17 cellular contexts compared by ENCODE assay signal in genomic region chr2:151156431-151156830, GRCh38.
"Had no signal": no experiment of that assay in that cellular context is flagged by ENCODE, and none has a peak within 500 bp of the region (broad histone marks: within the 10 kb centered on the region; RNA-seq: fewer than 3 reads in every experiment).

No MANE protein-coding gene starts in this region.

- H3K27me3 ChIP-seq: tibial nerve, uterus had no signal

- H3K36me3 ChIP-seq: tibial nerve, uterus had no signal

- H3K27ac ChIP-seq: coronary artery, foreskin keratinocyte, tibial nerve, uterus had no signal

- H3K4me3 ChIP-seq: coronary artery, tibial nerve, uterus had no signal

- H3K4me3 Mint-ChIP-seq: activated CD8-positive, alpha-beta memory T cell treated with anti-CD3 and anti-CD28 coated beads, Interleukin-2, amount 10 ng/mL, durations not matched to agents 7 days and 5 days; activated naive CD4-positive, alpha-beta T cell treated with anti-CD3 and anti-CD28 coated beads, Interleukin-2, amount 10 ng/mL, durations not matched to agents 7 days and 5 days; natural killer cell treated with Interleukin-12 subunit alpha and Interleukin-12 subunit beta and Interleukin-15 and Interleukin-18, amount 100 ng/mL, for 72 hours had no signal

- H3K9me3 Mint-ChIP-seq: activated naive CD4-positive, alpha-beta T cell treated with anti-CD3 and anti-CD28 coated beads, Interleukin-2, amount 10 ng/mL, durations not matched to agents 7 days and 5 days; natural killer cell treated with Interleukin-12 subunit alpha and Interleukin-12 subunit beta and Interleukin-15 and Interleukin-18, amount 100 ng/mL, for 72 hours had no signal

- H3K4me1 ChIP-seq: tibial nerve, uterus had no signal

- H3K36me3 Mint-ChIP-seq: activated CD8-positive, alpha-beta memory T cell treated with anti-CD3 and anti-CD28 coated beads, Interleukin-2, amount 10 ng/mL, durations not matched to agents 7 days and 5 days; activated naive CD4-positive, alpha-beta T cell treated with anti-CD3 and anti-CD28 coated beads, Interleukin-2, amount 10 ng/mL, durations not matched to agents 7 days and 5 days; natural killer cell treated with Interleukin-12 subunit alpha and Interleukin-12 subunit beta and Interleukin-15 and Interleukin-18, amount 100 ng/mL, for 72 hours had no signal

- H3K27ac Mint-ChIP-seq: activated CD8-positive, alpha-beta memory T cell treated with anti-CD3 and anti-CD28 coated beads, Interleukin-2, amount 10 ng/mL, durations not matched to agents 7 days and 5 days; activated naive CD4-positive, alpha-beta T cell treated with anti-CD3 and anti-CD28 coated beads, Interleukin-2, amount 10 ng/mL, durations not matched to agents 7 days and 5 days; natural killer cell treated with Interleukin-12 subunit alpha and Interleukin-12 subunit beta and Interleukin-15 and Interleukin-18, amount 100 ng/mL, for 72 hours had no signal

- H3K4me1 Mint-ChIP-seq: activated CD8-positive, alpha-beta memory T cell treated with anti-CD3 and anti-CD28 coated beads, Interleukin-2, amount 10 ng/mL, durations not matched to agents 7 days and 5 days; activated naive CD4-positive, alpha-beta T cell treated with anti-CD3 and anti-CD28 coated beads, Interleukin-2, amount 10 ng/mL, durations not matched to agents 7 days and 5 days had no signal

- ATAC-seq: activated CD8-positive, alpha-beta memory T cell treated with anti-CD3 and anti-CD28 coated beads, Interleukin-2, amount 10 ng/mL, durations not matched to agents 7 days and 5 days; esophagus mucosa; foreskin keratinocyte; natural killer cell treated with Interleukin-12 subunit alpha and Interleukin-12 subunit beta and Interleukin-15 and Interleukin-18, amount 100 ng/mL, for 72 hours had no signal

- DNase-seq: activated CD4-positive, CD25-positive, alpha-beta regulatory T cell treated with anti-CD3 and anti-CD28 coated beads, Interleukin-2, amount 50 U/mL, for 72 hours; activated CD8-positive, alpha-beta memory T cell treated with anti-CD3 and anti-CD28 coated beads, Interleukin-2, amount 10 ng/mL, durations not matched to agents 7 days and 5 days; activated naive CD4-positive, alpha-beta T cell treated with anti-CD3 and anti-CD28 coated beads, Interleukin-2, amount 10 ng/mL, durations not matched to agents 7 days and 5 days; activated T-cell treated with anti-CD3 and anti-CD28 coated beads, Interleukin-2, amount 50 U/mL, for 1 hour; central memory CD4-positive, alpha-beta T cell; foreskin keratinocyte; nucleus accumbens; stimulated activated CD4-positive, alpha-beta T cell treated with anti-CD3 and anti-CD28 coated beads, Interleukin-15, amount 100 ng/mL, for 24 hours; stimulated activated CD4-positive, alpha-beta T cell treated with anti-CD3 and anti-CD28 coated beads, Interleukin-4, amount 100 ng/mL, for 1 hour; stimulated activated naive CD4-positive, alpha-beta T cell; substantia nigra; T1000; uterus had no signal

- H3K9me3 ChIP-seq: tibial nerve, uterus had no signal
